ENCODE assay signal across 8 cellular contexts in genomic region chr17:36601303-36602029, GRCh38. TPM values are rescaled to one million over a fixed set of nuclear protein-coding genes. Genes with fewer than 3 reads are reported as not detected.
A peak's percentile ranks its signal among the peaks of the same experiment; 100 is the strongest.
DNase-seq lines count a peak whose midpoint lies in the region; ATAC-seq and TF ChIP-seq lines count a peak whose summit lies in the region.

TSS of gene MRM1 (plus strand) at chr17:36601583. CDS start at chr17:36601811, 228 bp downstream.

- CTCF ChIA-PET in activated B cell treated with CpG ODN at 0.5 μM for 24 hours (lab: Charles Lee), result interaction anchor here (0.8 to 4.1 kb wide), 9 partner anchors 8 to 772 kb away, joined by 3 to 65 read pairs (median 9); no protein-coding TSS in a partner anchor

- H3K27me3 ChIP-seq in ACC112 (ENCODE audit: insufficient read depth, low read length), result no peaks in the 10 kb centered on the region
- no peaks in the 10 kb centered on the region for H3K27me3 ChIP-seq in spleen (replicated peaks in 1 of 7)

- H3K4me3 Mint-ChIP-seq in activated B cell treated with CpG ODN at 0.5 μM for 24 hours, result peak within 1 kb of the TSS; percentile 90

- POLR2A ChIA-PET in activated B cell treated with CpG ODN at 0.5 μM for 24 hours (lab: Charles Lee), result interaction anchor here (0.5 to 3.0 kb wide), 15 partner anchors 9 to 1038 kb away, joined by 3 to 33 read pairs (median 4); partner anchors contain the start of genes AATF, CCL3, DHRS11 and GGNBP2

- peaks cover 18% of the 10 kb centered on the region for H3K79me2 ChIP-seq in ACC112 (ENCODE audit: control insufficient read depth, insufficient read depth, low read length, unreplicated experiment)

- peak within 1 kb of the TSS; percentile 93 for H3K4me3 ChIP-seq in ACC112 (ENCODE audit: low read depth, low read length)
- H3K4me3 ChIP-seq in cardiac fibroblast (replicated peaks in 1 of 2; ENCODE audit: low read depth in 2 of 2, low read length in 2 of 2), result peak within 1 kb of the TSS; percentile 96 to 98
- peak within 1 kb of the TSS; percentile 85 to 100 (median 97) for H3K4me3 ChIP-seq in spleen

- intact Hi-C loops in activated B cell treated with CpG ODN at 0.5 μM for 24 hours (cut with micrococcal nuclease), result loop anchor here (1.0 to 5.0 kb wide), 8 partner anchors 10 to 795 kb away; partner anchors contain the start of genes AATF, DHRS11, GGNBP2 and MYO19
- intact Hi-C loops in spleen (cut with DNase I; ENCODE audit: low total_unique reads), result no loop called here

- peak within 1 kb of the TSS; percentile 88 for H3K27ac Mint-ChIP-seq in activated B cell treated with CpG ODN at 0.5 μM for 24 hours

- H3K36me3 ChIP-seq in ACC112 (ENCODE audit: insufficient read depth, low read length) (no peaks in the 10 kb centered on the region), spleen (no peaks in the 10 kb centered on the region)

- no peak for TF ChIP-seq CTCF in activated B cell treated with CpG ODN at 0.5 μM for 24 hours (IDR thresholded peaks at IDR 0.05)
- peak; percentile 25 for TF ChIP-seq CTCF in cardiac fibroblast (IDR thresholded peaks at IDR 0.05; ENCODE audit: low read depth, low read length)
- TF ChIP-seq CTCF in spleen (IDR thresholded peaks at IDR 0.05 in 8 of 11, conservative IDR thresholded peaks at IDR 0.05 in 3 of 11), result peak in 1 of 11 experiments; percentile 14

- TF ChIP-seq POLR2A in spleen (IDR thresholded peaks at IDR 0.05), result peak in 2 of 3 donors; percentile 49 to 63

- H3K4me1 ChIP-seq in ACC112 (ENCODE audit: control insufficient read depth, insufficient read depth, low read length, unreplicated experiment), result peaks cover 14% of the 10 kb centered on the region
- peaks cover 11 to 56% (median 35%) of the 10 kb centered on the region in 6 donors for H3K4me1 ChIP-seq in spleen

- peak within 1 kb of the TSS; percentile 63 for H3K27ac ChIP-seq in ACC112 (ENCODE audit: low read depth, low read length)
- H3K27ac ChIP-seq in spleen, result peak within 1 kb of the TSS; percentile 66 to 90 (median 88)

- H2AFZ ChIP-seq in ACC112 (ENCODE audit: low read length, unreplicated experiment), result peak within 1 kb of the TSS; percentile 96

- ATAC-seq in GM18861 (IDR thresholded peaks at IDR 0.05; ENCODE audit: unreplicated experiment) (peak; percentile 59), HG03103 (IDR thresholded peaks at IDR 0.05; ENCODE audit: low read depth, unreplicated experiment) (peak; percentile 75), activated B cell treated with CpG ODN at 0.5 μM for 24 hours (ENCODE audit: low read depth) (peak; percentile 90)

- H3K36me3 Mint-ChIP-seq in activated B cell treated with CpG ODN at 0.5 μM for 24 hours (ENCODE audit: low read depth), result peaks cover 15% of the 10 kb centered on the region

- 0 to 1% (median 0%) methylated on average over 17 to 60 of the region's 60 CpGs for WGBS in spleen, 5 donors

- peak; percentile 88 for DNase-seq in NCI-H226
- DNase-seq in activated B cell treated with CpG ODN at 0.5 μM for 24 hours, result peak; percentile 84
- DNase-seq in cardiac fibroblast (ENCODE audit: low read depth in 2 of 2), result peak; percentile 91 to 92
- DNase-seq in iris pigment epithelial cell (ENCODE audit: low read depth), result peak; percentile 86
- DNase-seq in spleen, result peak; percentile 97

- no peaks in the 10 kb centered on the region for H3K27me3 Mint-ChIP-seq in activated B cell treated with CpG ODN at 0.5 μM for 24 hours

- H3K4me1 Mint-ChIP-seq in activated B cell treated with CpG ODN at 0.5 μM for 24 hours, result peaks cover 35% of the 10 kb centered on the region

- no peaks in the 10 kb centered on the region for H3K9me3 ChIP-seq in spleen

- no peaks in the 10 kb centered on the region for H3K9me3 Mint-ChIP-seq in activated B cell treated with CpG ODN at 0.5 μM for 24 hours

RNA-seq across cellular contexts. Expression of gene MRM1, which starts in this region (rescaled TPM):
- total RNA-seq in activated B cell treated with CpG ODN at 0.5 μM for 24 hours (14.3 and 15.6 TPM in 2 replicates), spleen (1 to 10 TPM; 5.4 to 9.1 (median 7.7) TPM)
- polyA plus RNA-seq in spleen, result 10 to 100 TPM in 2 of 3 donors, 1 to 10 TPM in 1; 9.4 to 13.8 (median 12.2) TPM

Comparison
In these comparisons a context has a peak if more than half of its experiments do, and no peak if none do; other contexts are left out.
1. Peak in every context shown above with its lines: DNase-seq, ATAC-seq, H3K4me3 ChIP-seq and H3K27ac ChIP-seq.